Comparison of ENCODE assay signal across 19 cellular contexts in the genomic region with DNA sequence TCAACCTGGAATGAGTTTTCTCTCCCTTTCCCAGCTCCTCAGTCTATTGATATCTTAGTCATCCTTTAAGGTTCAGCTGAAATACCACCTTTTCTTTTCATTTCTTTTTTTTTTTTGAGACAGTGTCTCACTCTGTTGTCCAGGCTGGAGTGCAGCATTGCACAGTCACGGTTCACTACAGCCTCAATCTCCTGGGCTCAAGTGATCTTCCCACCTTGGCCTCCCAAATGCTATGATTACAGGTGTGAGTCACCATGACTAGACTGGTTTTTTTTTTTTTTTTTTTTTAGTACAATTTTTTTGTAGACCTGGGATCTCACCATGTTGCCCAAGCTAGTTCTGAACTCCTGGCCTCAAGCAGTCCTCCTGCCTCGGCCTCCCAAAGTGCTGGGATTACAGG. TPM values are rescaled to one million over a fixed set of nuclear protein-coding genes. Genes with fewer than 3 reads are reported as not detected.
DNase-seq lines count a peak whose midpoint lies in the region; ATAC-seq and TF ChIP-seq lines count a peak whose summit lies in the region.
"Had no signal": no experiment of that assay in that cellular context is flagged by ENCODE, and none has a peak within 500 bp of the region (broad histone marks: within the 10 kb centered on the region; RNA-seq: fewer than 3 reads in every experiment).

No MANE protein-coding gene starts in this region.

- TF ChIP-seq POLR2A in ovary (IDR thresholded peaks at IDR 0.05) = no peak

- no peak for TF ChIP-seq EP300 in ovary (IDR thresholded peaks at IDR 0.05)

- ATAC-seq in GM21447 (IDR thresholded peaks at IDR 0.05; ENCODE audit: unreplicated experiment) = no peak

- H3K9ac ChIP-seq in mammary epithelial cell (ENCODE audit: insufficient read depth, low read length) = no peak overlapping the region

- H2AFZ ChIP-seq in mammary epithelial cell (ENCODE audit: low read depth, low read length) = no peak overlapping the region

- peak overlapping the region; percentile 96 for H3K27ac ChIP-seq in KOPT-K1 (ENCODE audit: low read depth, low read length, poor library complexity, severe bottlenecking)
- H3K27ac ChIP-seq in mammary epithelial cell (ENCODE audit: insufficient read depth, low read depth, low read length) = no peak overlapping the region
- H3K27ac ChIP-seq in ovary = no peak overlapping the region
- H3K27ac ChIP-seq: gastrocnemius medialis, pancreas had no signal

- CTCF ChIA-PET in mammary epithelial cell (lab: Charles Lee; ENCODE audit: low non-redundant PET) = no interaction called here

- in situ Hi-C loops in mammary epithelial cell (cut with MboI; ENCODE audit: low sequenced_read_pairs in 2 of 2) = no loop called here

- no peak for DNase-seq in activated T-cell treated with anti-CD3 and anti-CD28 coated beads, Interleukin-2, amount 50 U/mL, for 24 hours
- no peak for DNase-seq in activated T-cell treated with anti-CD3 and anti-CD28 coated beads for 4 hours
- DNase-seq in mammary epithelial cell = peak; percentile 73
- no peak for DNase-seq in nephron progenitor cell
- no peak for DNase-seq in ovary
- no peak for DNase-seq in stimulated activated CD4-positive, alpha-beta T cell treated with anti-CD3 and anti-CD28 coated beads, Interleukin-4, amount 100 ng/mL, for 4 hours
- DNase-seq: activated CD4-positive, alpha-beta memory T cell treated with anti-CD3 and anti-CD28 coated beads for 36 hours; COR-L47; gastrocnemius medialis; H7; KBM-7; midbrain; NCI-H526 treated with DMSO at 0.1 percent for 48 hours; pancreas; RPMI8226; small intestine had no signal

- H3K27ac Mint-ChIP-seq in activated T-cell treated with anti-CD3 and anti-CD28 coated beads, Interleukin-2, amount 50 U/mL, for 24 hours = peak overlapping the region; percentile 57
- peak overlapping the region; percentile 86 for H3K27ac Mint-ChIP-seq in nephron progenitor cell
- H3K27ac Mint-ChIP-seq: activated CD4-positive, alpha-beta memory T cell treated with anti-CD3 and anti-CD28 coated beads for 36 hours; activated T-helper 2 cell treated with anti-CD3 and anti-CD28 coated beads, Interferon-gamma antibody, Interleukin-2, Interleukin-4, amounts not matched to agents 10 μg/mL and 5 μg/mL and 100 μg/mL, durations not matched to agents 14 hours and 24 hours and 36 hours had no signal

- no peaks in the 10 kb centered on the region for H4K20me1 ChIP-seq in mammary epithelial cell (ENCODE audit: insufficient read depth, low read length)

- H3K4me2 ChIP-seq in mammary epithelial cell (ENCODE audit: insufficient read depth, low read depth, low read length) = no peak overlapping the region

- no peaks in the 10 kb centered on the region for H3K9me3 Mint-ChIP-seq in activated T-cell treated with anti-CD3 and anti-CD28 coated beads, Interleukin-2, amount 50 U/mL, for 24 hours
- no peaks in the 10 kb centered on the region for H3K9me3 Mint-ChIP-seq in nephron progenitor cell
- H3K9me3 Mint-ChIP-seq: activated CD4-positive, alpha-beta memory T cell treated with anti-CD3 and anti-CD28 coated beads for 36 hours; activated T-helper 2 cell treated with anti-CD3 and anti-CD28 coated beads, Interferon-gamma antibody, Interleukin-2, Interleukin-4, amounts not matched to agents 10 μg/mL and 5 μg/mL and 100 μg/mL, durations not matched to agents 14 hours and 24 hours and 36 hours had no signal

- H3K79me2 ChIP-seq in mammary epithelial cell (ENCODE audit: insufficient read depth, low read length) = peaks cover 29% of the 10 kb centered on the region

- H3K27me3 ChIP-seq in mammary epithelial cell (ENCODE audit: insufficient read depth, low read length) (no peaks in the 10 kb centered on the region), ovary (no peaks in the 10 kb centered on the region)
- H3K27me3 ChIP-seq: gastrocnemius medialis, pancreas had no signal

- H3K36me3 ChIP-seq in KOPT-K1 (ENCODE audit: insufficient read depth, low read length) (no peaks in the 10 kb centered on the region), mammary epithelial cell (ENCODE audit: insufficient read depth, low read length) (no peaks in the 10 kb centered on the region), ovary (no peaks in the 10 kb centered on the region)
- H3K36me3 ChIP-seq: gastrocnemius medialis, pancreas had no signal

- H3K4me1 Mint-ChIP-seq in activated T-cell treated with anti-CD3 and anti-CD28 coated beads, Interleukin-2, amount 50 U/mL, for 24 hours (ENCODE audit: low read depth) = peaks cover 34% of the 10 kb centered on the region
- H3K4me1 Mint-ChIP-seq in nephron progenitor cell = peaks cover 48% of the 10 kb centered on the region

- H3K36me3 Mint-ChIP-seq in activated T-cell treated with anti-CD3 and anti-CD28 coated beads, Interleukin-2, amount 50 U/mL, for 24 hours (ENCODE audit: low read depth) = peaks cover 17% of the 10 kb centered on the region
- peaks cover 2% of the 10 kb centered on the region for H3K36me3 Mint-ChIP-seq in nephron progenitor cell (ENCODE audit: low read depth)

- dilution Hi-C loops in mammary epithelial cell (cut with HindIII; ENCODE audit: low sequenced_read_pairs) = no loop called here

- TF ChIP-seq CTCF in mammary epithelial cell (conservative IDR thresholded peaks at IDR 0.05 in 1 of 2, IDR thresholded peaks at IDR 0.05 in 1 of 2; ENCODE audit: extremely low read depth in 1 of 2, insufficient read depth in 1 of 2, low read depth in 1 of 2, low read length in 2 of 2) = no peak
- no peak for TF ChIP-seq CTCF in nephron progenitor cell (IDR thresholded peaks at IDR 0.05)
- no peak for TF ChIP-seq CTCF in ovary (IDR thresholded peaks at IDR 0.05)

- WGBS in mammary epithelial cell (ENCODE audit: low coverage, missing lambda C conversion rate) = 75% methylated on average over 2 of the region's 2 CpGs
- 96 to 97% (median 96%) methylated on average over 2 of the region's 2 CpGs for WGBS in ovary, 3 donors

- no peak overlapping the region for H3K4me3 Mint-ChIP-seq in activated T-cell treated with anti-CD3 and anti-CD28 coated beads, Interleukin-2, amount 50 U/mL, for 24 hours
- H3K4me3 Mint-ChIP-seq in nephron progenitor cell = no peak overlapping the region
- H3K4me3 Mint-ChIP-seq: activated CD4-positive, alpha-beta memory T cell treated with anti-CD3 and anti-CD28 coated beads for 36 hours had no signal

- BruUV-seq in mammary epithelial cell (replicated peaks; lab: Mats Ljungman, UMichigan) = no TSS peak

- no peaks in the 10 kb centered on the region for H3K4me1 ChIP-seq in mammary epithelial cell (ENCODE audit: insufficient read depth, low read length)
- peaks cover 11% of the 10 kb centered on the region for H3K4me1 ChIP-seq in ovary (ENCODE audit: insufficient read depth)

- H3K9me3 ChIP-seq in KOPT-K1 (ENCODE audit: insufficient read depth, low read length, poor library complexity, severe bottlenecking) (no peaks in the 10 kb centered on the region), mammary epithelial cell (replicated peaks; ENCODE audit: insufficient read depth, low read length) (no peaks in the 10 kb centered on the region), ovary (no peaks in the 10 kb centered on the region)
- H3K9me3 ChIP-seq: gastrocnemius medialis, pancreas had no signal

- H3K4me3 ChIP-seq in mammary epithelial cell (replicated peaks in 1 of 3; ENCODE audit: insufficient read depth in 1 of 3, low read depth in 2 of 3, low read length in 3 of 3) (no peak overlapping the region), ovary (no peak overlapping the region)
- H3K4me3 ChIP-seq: gastrocnemius medialis, pancreas had no signal

- no peaks in the 10 kb centered on the region for H3K27me3 Mint-ChIP-seq in activated T-cell treated with anti-CD3 and anti-CD28 coated beads, Interleukin-2, amount 50 U/mL, for 24 hours
- peaks cover 2% of the 10 kb centered on the region for H3K27me3 Mint-ChIP-seq in nephron progenitor cell (ENCODE audit: low read depth, poor library complexity)
- H3K27me3 Mint-ChIP-seq: activated CD4-positive, alpha-beta memory T cell treated with anti-CD3 and anti-CD28 coated beads for 36 hours had no signal

- intact Hi-C loops in mammary epithelial cell (cut with micrococcal nuclease) = no loop called here
- intact Hi-C loops in ovary (cut with DNase I) = no loop called here

RNA-seq across cellular contexts. Expression of a gene that starts 28.9 kb away (rescaled TPM):
- total RNA-seq in mammary epithelial cell (10 to 100 TPM; 24.8 to 48.3 TPM), ovary (100 to 1,000 TPM in 1 of 7 donors, 10 to 100 TPM in 6; 56.8 to 107 (median 82.5) TPM)
- polyA plus RNA-seq in mammary epithelial cell (19.8 TPM), ovary (10 to 100 TPM; 26.0 to 44.6 TPM)
- polyA minus RNA-seq in mammary epithelial cell = 83.2 TPM
